23 cellular contexts compared by ENCODE assay signal in genomic region chr1:107802654-107803053, GRCh38.
"Had no signal": no experiment of that assay in that cellular context is flagged by ENCODE, and none has a peak within 500 bp of the region (broad histone marks: within the 10 kb centered on the region; RNA-seq: fewer than 3 reads in every experiment).

No MANE protein-coding gene starts in this region.

- H3K4me3 Mint-ChIP-seq: activated T-cell treated with anti-CD3 and anti-CD28 coated beads, Interleukin-2, amount 50 U/mL, for 24 hours; brain had no signal

- H3K27ac Mint-ChIP-seq: activated naive CD4-positive, alpha-beta T cell treated with anti-CD3 and anti-CD28 coated beads, Interleukin-2, amount 50 U/mL, for 72 hours; activated T-cell treated with anti-CD3 and anti-CD28 coated beads, Interleukin-2, amount 50 U/mL, for 24 hours; brain; T-helper 2 cell treated with Interferon-gamma antibody and Interleukin-4, amounts not matched to agents 5 μg/mL and 100 μg/mL, for 36 hours had no signal

- H3K27me3 ChIP-seq: transverse colon, vagina had no signal

- H3K27me3 Mint-ChIP-seq: activated T-cell treated with anti-CD3 and anti-CD28 coated beads, Interleukin-2, amount 50 U/mL, for 24 hours; naive thymus-derived CD8-positive, alpha-beta T cell had no signal

- DNase-seq: activated CD4-positive, alpha-beta T cell treated with anti-CD3 and anti-CD28 coated beads, Interleukin-2, amount 50 U/mL, for 4 hours; activated CD4-positive, CD25-positive, alpha-beta regulatory T cell treated with anti-CD3 and anti-CD28 coated beads, Interleukin-2, amount 50 U/mL, for 72 hours; activated effector memory CD4-positive, alpha-beta T cell treated with Interleukin-2 at 50 U/mL for 16 hours; activated T-cell treated with anti-CD3 and anti-CD28 coated beads, Interleukin-2, amount 50 U/mL, for 24 hours; amygdala; central memory CD4-positive, alpha-beta T cell; effector CD4-positive, alpha-beta T cell; hippocampal formation; kidney; left ventricle myocardium inferior; mucosa of descending colon; naive thymus-derived CD8-positive, alpha-beta T cell; nucleus accumbens; posterior cingulate gyrus; retina; stimulated activated naive CD4-positive, alpha-beta T cell; transverse colon had no signal

- H3K9me3 ChIP-seq: mucosa of descending colon, transverse colon, vagina had no signal

- ATAC-seq: activated naive CD4-positive, alpha-beta T cell treated with anti-CD3 and anti-CD28 coated beads, Interleukin-2, amount 50 U/mL, for 72 hours; mucosa of descending colon; naive thymus-derived CD8-positive, alpha-beta T cell had no signal

- H3K36me3 ChIP-seq: esophagus muscularis mucosa, left ventricle myocardium inferior, transverse colon, vagina had no signal

- H3K4me3 ChIP-seq: coronary artery, esophagus muscularis mucosa, left ventricle myocardium inferior, mucosa of descending colon, transverse colon, vagina had no signal

- H3K36me3 Mint-ChIP-seq: brain had no signal

- H3K27ac ChIP-seq: coronary artery, esophagus muscularis mucosa, left ventricle myocardium inferior, transverse colon, vagina had no signal

- H3K4me1 Mint-ChIP-seq: brain had no signal

- H3K4me1 ChIP-seq: esophagus muscularis mucosa, left ventricle myocardium inferior, transverse colon, vagina had no signal
